ENCODE assay signal across 2 cellular contexts in the genomic region with DNA sequence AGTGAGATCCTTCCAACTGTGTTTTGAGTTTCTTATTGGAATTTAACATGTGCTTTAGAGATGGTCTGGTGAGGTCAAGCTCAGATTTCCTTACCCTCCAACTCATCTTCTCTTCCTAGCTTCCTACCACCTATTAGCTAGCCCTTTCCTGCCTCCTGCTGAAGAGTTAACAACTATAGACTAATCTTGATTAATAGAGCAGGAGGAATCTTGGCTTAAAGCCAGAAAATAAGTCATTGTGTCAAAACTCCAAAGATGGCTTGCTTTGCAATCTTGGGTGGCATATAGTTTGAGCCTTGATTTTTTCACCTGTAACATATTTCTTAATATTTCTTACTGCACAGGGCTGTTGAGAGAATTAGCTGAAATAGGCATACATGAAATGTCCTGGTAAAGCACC.
TF ChIP-seq lines count a peak whose summit lies in the region.

No MANE protein-coding gene starts in this region.

TF ChIP-seq in SK-N-SH, 30 proteins besides CTCF, POLR2A, EP300 and RAD21 (continued from another document):
- TF ChIP-seq, protein P1, sequence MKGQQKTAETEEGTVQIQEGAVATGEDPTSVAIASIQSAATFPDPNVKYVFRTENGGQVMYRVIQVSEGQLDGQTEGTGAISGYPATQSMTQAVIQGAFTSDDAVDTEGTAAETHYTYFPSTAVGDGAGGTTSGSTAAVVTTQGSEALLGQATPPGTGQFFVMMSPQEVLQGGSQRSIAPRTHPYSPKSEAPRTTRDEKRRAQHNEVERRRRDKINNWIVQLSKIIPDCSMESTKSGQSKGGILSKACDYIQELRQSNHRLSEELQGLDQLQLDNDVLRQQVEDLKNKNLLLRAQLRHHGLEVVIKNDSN (IDR thresholded peaks at IDR 0.05; ENCODE audit: borderline replicate concordance, low read depth): no peak
- TF ChIP-seq NFIC (IDR thresholded peaks at IDR 0.05; ENCODE audit: borderline replicate concordance): peak; percentile 55
- TF ChIP-seq, protein P2, sequence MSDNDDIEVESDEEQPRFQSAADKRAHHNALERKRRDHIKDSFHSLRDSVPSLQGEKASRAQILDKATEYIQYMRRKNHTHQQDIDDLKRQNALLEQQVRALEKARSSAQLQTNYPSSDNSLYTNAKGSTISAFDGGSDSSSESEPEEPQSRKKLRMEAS (IDR thresholded peaks at IDR 0.05; ENCODE audit: low read depth): no peak
- TF ChIP-seq FOXM1 (IDR thresholded peaks at IDR 0.05; ENCODE audit: low read depth): no peak
- TF ChIP-seq, protein P3, sequence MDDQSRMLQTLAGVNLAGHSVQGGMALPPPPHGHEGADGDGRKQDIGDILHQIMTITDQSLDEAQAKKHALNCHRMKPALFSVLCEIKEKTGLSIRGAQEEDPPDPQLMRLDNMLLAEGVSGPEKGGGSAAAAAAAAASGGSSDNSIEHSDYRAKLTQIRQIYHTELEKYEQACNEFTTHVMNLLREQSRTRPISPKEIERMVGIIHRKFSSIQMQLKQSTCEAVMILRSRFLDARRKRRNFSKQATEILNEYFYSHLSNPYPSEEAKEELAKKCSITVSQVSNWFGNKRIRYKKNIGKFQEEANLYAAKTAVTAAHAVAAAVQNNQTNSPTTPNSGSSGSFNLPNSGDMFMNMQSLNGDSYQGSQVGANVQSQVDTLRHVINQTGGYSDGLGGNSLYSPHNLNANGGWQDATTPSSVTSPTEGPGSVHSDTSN (IDR thresholded peaks at IDR 0.05): peak; percentile 32; the same call in 1 of the 2 replicates
TF ChIP-seq in SK-N-SH: peak in this region for 2.

TF ChIP-seq in SK-N-SH treated with all-trans-retinoic acid at 6 μM for 48 hours, 23 proteins besides CTCF, POLR2A, EP300 and RAD21 (continued from another document):
- TF ChIP-seq, protein P4, sequence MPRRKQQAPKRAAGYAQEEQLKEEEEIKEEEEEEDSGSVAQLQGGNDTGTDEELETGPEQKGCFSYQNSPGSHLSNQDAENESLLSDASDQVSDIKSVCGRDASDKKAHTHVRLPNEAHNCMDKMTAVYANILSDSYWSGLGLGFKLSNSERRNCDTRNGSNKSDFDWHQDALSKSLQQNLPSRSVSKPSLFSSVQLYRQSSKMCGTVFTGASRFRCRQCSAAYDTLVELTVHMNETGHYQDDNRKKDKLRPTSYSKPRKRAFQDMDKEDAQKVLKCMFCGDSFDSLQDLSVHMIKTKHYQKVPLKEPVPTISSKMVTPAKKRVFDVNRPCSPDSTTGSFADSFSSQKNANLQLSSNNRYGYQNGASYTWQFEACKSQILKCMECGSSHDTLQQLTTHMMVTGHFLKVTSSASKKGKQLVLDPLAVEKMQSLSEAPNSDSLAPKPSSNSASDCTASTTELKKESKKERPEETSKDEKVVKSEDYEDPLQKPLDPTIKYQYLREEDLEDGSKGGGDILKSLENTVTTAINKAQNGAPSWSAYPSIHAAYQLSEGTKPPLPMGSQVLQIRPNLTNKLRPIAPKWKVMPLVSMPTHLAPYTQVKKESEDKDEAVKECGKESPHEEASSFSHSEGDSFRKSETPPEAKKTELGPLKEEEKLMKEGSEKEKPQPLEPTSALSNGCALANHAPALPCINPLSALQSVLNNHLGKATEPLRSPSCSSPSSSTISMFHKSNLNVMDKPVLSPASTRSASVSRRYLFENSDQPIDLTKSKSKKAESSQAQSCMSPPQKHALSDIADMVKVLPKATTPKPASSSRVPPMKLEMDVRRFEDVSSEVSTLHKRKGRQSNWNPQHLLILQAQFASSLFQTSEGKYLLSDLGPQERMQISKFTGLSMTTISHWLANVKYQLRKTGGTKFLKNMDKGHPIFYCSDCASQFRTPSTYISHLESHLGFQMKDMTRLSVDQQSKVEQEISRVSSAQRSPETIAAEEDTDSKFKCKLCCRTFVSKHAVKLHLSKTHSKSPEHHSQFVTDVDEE (CRISPR knock-in tag; IDR thresholded peaks at IDR 0.05): no peak
- TF ChIP-seq OSR1 (CRISPR knock-in tag; IDR thresholded peaks at IDR 0.05) (no peak), ZNF70 (CRISPR knock-in tag; IDR thresholded peaks at IDR 0.05) (no peak), SNAI2 (CRISPR knock-in tag; IDR thresholded peaks at IDR 0.05) (no peak), TOX (CRISPR knock-in tag; IDR thresholded peaks at IDR 0.05; ENCODE audit: borderline replicate concordance) (no peak), ZC3H10 (CRISPR knock-in tag; IDR thresholded peaks at IDR 0.05) (no peak), CSDC2 (CRISPR knock-in tag; IDR thresholded peaks at IDR 0.05) (no peak)
- TF ChIP-seq, protein P5, sequence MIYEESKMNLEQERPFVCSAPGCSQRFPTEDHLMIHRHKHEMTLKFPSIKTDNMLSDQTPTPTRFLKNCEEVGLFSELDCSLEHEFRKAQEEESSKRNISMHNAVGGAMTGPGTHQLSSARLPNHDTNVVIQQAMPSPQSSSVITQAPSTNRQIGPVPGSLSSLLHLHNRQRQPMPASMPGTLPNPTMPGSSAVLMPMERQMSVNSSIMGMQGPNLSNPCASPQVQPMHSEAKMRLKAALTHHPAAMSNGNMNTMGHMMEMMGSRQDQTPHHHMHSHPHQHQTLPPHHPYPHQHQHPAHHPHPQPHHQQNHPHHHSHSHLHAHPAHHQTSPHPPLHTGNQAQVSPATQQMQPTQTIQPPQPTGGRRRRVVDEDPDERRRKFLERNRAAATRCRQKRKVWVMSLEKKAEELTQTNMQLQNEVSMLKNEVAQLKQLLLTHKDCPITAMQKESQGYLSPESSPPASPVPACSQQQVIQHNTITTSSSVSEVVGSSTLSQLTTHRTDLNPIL (CRISPR knock-in tag; IDR thresholded peaks at IDR 0.05; ENCODE audit: low read depth): no peak
